9 cellular contexts compared by ENCODE assay signal in genomic region chr20:19889011-19889953, GRCh38.
DNase-seq lines count a peak whose midpoint lies in the region; ATAC-seq and TF ChIP-seq lines count a peak whose summit lies in the region.
"Had no signal": no experiment of that assay in that cellular context is flagged by ENCODE, and none has a peak within 500 bp of the region (broad histone marks: within the 10 kb centered on the region; RNA-seq: fewer than 3 reads in every experiment).

No MANE protein-coding gene starts in this region.

- no peaks in the 10 kb centered on the region for H3K36me3 Mint-ChIP-seq in H9 (ENCODE audit: insufficient read depth in 1 of 3, low read depth in 3 of 3)

- no peak overlapping the region for H2BK120ac ChIP-seq in H9 (ENCODE audit: low read depth, low read length, poor library complexity, severe bottlenecking)

- peaks cover 4% of the 10 kb centered on the region for H3K23me2 ChIP-seq in H9 (ENCODE audit: insufficient read length, low read depth, low read length, poor library complexity, severe bottlenecking)

- H3K36me3 ChIP-seq in smooth muscle cell (ENCODE audit: low read depth): no peaks in the 10 kb centered on the region

- no peaks in the 10 kb centered on the region for H3K27me3 ChIP-seq in H9 (ENCODE audit: insufficient read depth, low read length)
- H3K27me3 ChIP-seq in smooth muscle cell (ENCODE audit: low read depth): no peaks in the 10 kb centered on the region

- no peak overlapping the region for H4K5ac ChIP-seq in H9 (ENCODE audit: insufficient read length, low read depth, low read length)

- H3K4ac ChIP-seq in H9 (ENCODE audit: low read depth, low read length): no peak overlapping the region

- no peak overlapping the region for H2AK5ac ChIP-seq in H9 (ENCODE audit: insufficient read length, low read length)

- no peak overlapping the region for H3K18ac ChIP-seq in H9 (ENCODE audit: insufficient read length, low read depth, low read length)

- no peaks in the 10 kb centered on the region for H3K79me1 ChIP-seq in H9 (ENCODE audit: insufficient read depth, low read depth, low read length, poor library complexity, severe bottlenecking)

- TF ChIP-seq CTCF in H9 (conservative IDR thresholded peaks at IDR 0.05) (no peak), astrocyte of the spinal cord (IDR thresholded peaks at IDR 0.05; ENCODE audit: low read depth, low read length) (no peak), smooth muscle cell (IDR thresholded peaks at IDR 0.05; ENCODE audit: borderline replicate concordance, insufficient read depth, poor library complexity, severe bottlenecking) (no peak)

- ATAC-seq in HG02588 (IDR thresholded peaks at IDR 0.05; ENCODE audit: unreplicated experiment): no peak
- no peak for ATAC-seq in HG02973 (IDR thresholded peaks at IDR 0.05; ENCODE audit: unreplicated experiment)
- ATAC-seq: HCT116 had no signal

- no peak overlapping the region for H3T11ph ChIP-seq in H9 (ENCODE audit: low read length)

- no peak overlapping the region for H3K56ac ChIP-seq in H9 (ENCODE audit: insufficient read length, low read depth, low read length)

- H3K9ac ChIP-seq in H9 (ENCODE audit: extremely low read depth, insufficient read length, low read length) (no peak overlapping the region), smooth muscle cell (ENCODE audit: low read depth) (peak overlapping the region; percentile 57)

- H2BK20ac ChIP-seq in H9 (ENCODE audit: low read depth, low read length, poor library complexity, severe bottlenecking): no peak overlapping the region

- no peak overlapping the region for H3K4me3 Mint-ChIP-seq in H9

- peaks cover 0 to 3% of the 10 kb centered on the region in 2 experiments; a peak in 3 of 4 replicates for H3K4me1 Mint-ChIP-seq in H9

- DNase-seq in H9: no peak
- DNase-seq in astrocyte of the spinal cord (ENCODE audit: low read depth, low spot score): peak; percentile 89
- DNase-seq in islet precursor cell: peak; percentile 73
- DNase-seq in smooth muscle cell (lab: John Stamatoyannopoulos, UW; ENCODE audit: unreplicated experiment): no peak
- no peak for DNase-seq in erythroblast (lab: John Stamatoyannopoulos, UW)
- DNase-seq in middle frontal gyrus (ENCODE audit: extremely low spot score, low spot score): no peak

- no peak overlapping the region for H2BK12ac ChIP-seq in H9 (ENCODE audit: insufficient read length, low read depth, low read length)

- H3K79me2 ChIP-seq in H9 (ENCODE audit: insufficient read depth, low read length) (no peaks in the 10 kb centered on the region), smooth muscle cell (ENCODE audit: low read depth) (no peaks in the 10 kb centered on the region)

- no peak overlapping the region for H2BK5ac ChIP-seq in H9 (ENCODE audit: insufficient read length, low read length)

- in situ Hi-C loops in astrocyte of the spinal cord (cut with HindIII; ENCODE audit: low sequenced_read_pairs): loop anchor here (25.0 kb wide), 1 partner anchor 98 kb away; no protein-coding TSS in a partner anchor

- peak overlapping the region; percentile 9 to 69 (median 49); a peak in 3 of 7 replicates for H3K27ac Mint-ChIP-seq in H9

- H3K23ac ChIP-seq in H9 (ENCODE audit: insufficient read length, low read depth, low read length): no peak overlapping the region

- H3K27ac ChIP-seq in H9 (ENCODE audit: insufficient read length, low read depth, low read length) (no peak overlapping the region), smooth muscle cell (ENCODE audit: low read depth) (peak overlapping the region; percentile 91)

- peaks cover 14% of the 10 kb centered on the region for H3F3A ChIP-seq in smooth muscle cell (ENCODE audit: low read depth)

- H3K14ac ChIP-seq in H9 (ENCODE audit: insufficient read depth, low read length): no peak overlapping the region

- no peak overlapping the region for H3K4me2 ChIP-seq in H9 (ENCODE audit: insufficient read depth, insufficient read length, low read length)
- peak overlapping the region; percentile 69 for H3K4me2 ChIP-seq in smooth muscle cell

- H4K8ac ChIP-seq in H9 (replicated peaks; ENCODE audit: insufficient read length, low read depth, low read length): no peak overlapping the region

- H4K20me1 ChIP-seq in H9 (ENCODE audit: control insufficient read depth, insufficient read depth, insufficient read length) (no peaks in the 10 kb centered on the region), smooth muscle cell (ENCODE audit: low read depth) (no peaks in the 10 kb centered on the region)

- H4K91ac ChIP-seq in H9 (ENCODE audit: insufficient read length, low read depth, low read length): no peak overlapping the region

- H3K4me1 ChIP-seq in H9 (ENCODE audit: insufficient read depth, low read length) (no peaks in the 10 kb centered on the region; the same call in 1 of the 2 replicates), smooth muscle cell (ENCODE audit: low read depth) (peaks cover 13% of the 10 kb centered on the region)

- H3K4me3 ChIP-seq in astrocyte of the spinal cord (ENCODE audit: low read depth, low read length) (peak overlapping the region; percentile 30), smooth muscle cell (peak overlapping the region; percentile 3)

- H2AFZ ChIP-seq in H9 (ENCODE audit: low read length) (no peak overlapping the region), smooth muscle cell (ENCODE audit: low read depth) (peak overlapping the region; percentile 26)

- no CpG with 5 or more reads among the region's 21 CpGs for WGBS in H9 (ENCODE audit: extremely low coverage, insufficient read length, low lambda C conversion rate)
- 26% methylated on average over 21 of the region's 21 CpGs for WGBS in smooth muscle cell (ENCODE audit: low lambda C conversion rate)

- TF ChIP-seq POLR2A in erythroblast (IDR thresholded peaks at IDR 0.05; ENCODE audit: low read length): no peak

- H3K27me3 Mint-ChIP-seq in H9 (ENCODE audit: low read depth): peaks cover 2% of the 10 kb centered on the region; the same call in 1 of the 2 replicates

- no peaks in the 10 kb centered on the region for H3K9me3 Mint-ChIP-seq in H9

- H3K9me3 ChIP-seq in H9 (ENCODE audit: control insufficient read depth, low read depth, low read length) (no peaks in the 10 kb centered on the region), smooth muscle cell (replicated peaks; ENCODE audit: low read depth) (no peaks in the 10 kb centered on the region)

- no peak overlapping the region; the same call in 1 of the 2 replicates for H2BK15ac ChIP-seq in H9 (ENCODE audit: low read depth, low read length)

Comparison
In these comparisons a context has a peak if more than half of its experiments do, and no peak if none do; other contexts are left out.
1. DNase-seq: peak in astrocyte of the spinal cord (single experiment) and islet precursor cell (single experiment); none in H9 (single experiment), smooth muscle cell (single experiment), erythroblast (0 of 2) and middle frontal gyrus (single experiment).